ENCODE assay signal across 1 cellular context in genomic region chr12:1605129-1606020, GRCh38.
TF ChIP-seq lines count a peak whose summit lies in the region.

No MANE protein-coding gene starts in this region.

TF ChIP-seq in IMR-90, 13 proteins besides CTCF, POLR2A, EP300 and RAD21:
- TF ChIP-seq SMC3 (IDR thresholded peaks at IDR 0.05; ENCODE audit: low read depth, low read length) (peak; percentile 50), RFX5 (IDR thresholded peaks at IDR 0.05; ENCODE audit: low read depth, low read length) (no peak), MAZ (IDR thresholded peaks at IDR 0.05; ENCODE audit: borderline replicate concordance, low read depth, low read length) (peak; percentile 12; the same call in 1 of the 2 replicates), BHLHE40 (IDR thresholded peaks at IDR 0.05; ENCODE audit: low read depth, low read length) (no peak), FOS (IDR thresholded peaks at IDR 0.05; ENCODE audit: low read depth, low read length) (no peak), CEBPB (IDR thresholded peaks at IDR 0.05; ENCODE audit: low read depth, low read length) (no peak), MXI1 (IDR thresholded peaks at IDR 0.05; ENCODE audit: borderline replicate concordance, low read depth, low read length) (no peak), CHD1 (IDR thresholded peaks at IDR 0.05; ENCODE audit: low read depth, low read length) (no peak), MAFK (IDR thresholded peaks at IDR 0.05; ENCODE audit: low read depth, low read length) (peak; percentile 25; the same call in 1 of the 2 replicates), USF2 (IDR thresholded peaks at IDR 0.05; ENCODE audit: low read depth, low read length) (no peak), RCOR1 (IDR thresholded peaks at IDR 0.05; ENCODE audit: insufficient replicate concordance, low read length) (no peak), NFE2L2 (IDR thresholded peaks at IDR 0.05; ENCODE audit: low read depth, low read length) (no peak)
- TF ChIP-seq, protein P1, sequence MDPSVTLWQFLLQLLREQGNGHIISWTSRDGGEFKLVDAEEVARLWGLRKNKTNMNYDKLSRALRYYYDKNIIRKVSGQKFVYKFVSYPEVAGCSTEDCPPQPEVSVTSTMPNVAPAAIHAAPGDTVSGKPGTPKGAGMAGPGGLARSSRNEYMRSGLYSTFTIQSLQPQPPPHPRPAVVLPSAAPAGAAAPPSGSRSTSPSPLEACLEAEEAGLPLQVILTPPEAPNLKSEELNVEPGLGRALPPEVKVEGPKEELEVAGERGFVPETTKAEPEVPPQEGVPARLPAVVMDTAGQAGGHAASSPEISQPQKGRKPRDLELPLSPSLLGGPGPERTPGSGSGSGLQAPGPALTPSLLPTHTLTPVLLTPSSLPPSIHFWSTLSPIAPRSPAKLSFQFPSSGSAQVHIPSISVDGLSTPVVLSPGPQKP (IDR thresholded peaks at IDR 0.05; ENCODE audit: borderline replicate concordance, low read depth, low read length), result no peak
